ENCODE assay signal across 15 cellular contexts in the genomic region with DNA sequence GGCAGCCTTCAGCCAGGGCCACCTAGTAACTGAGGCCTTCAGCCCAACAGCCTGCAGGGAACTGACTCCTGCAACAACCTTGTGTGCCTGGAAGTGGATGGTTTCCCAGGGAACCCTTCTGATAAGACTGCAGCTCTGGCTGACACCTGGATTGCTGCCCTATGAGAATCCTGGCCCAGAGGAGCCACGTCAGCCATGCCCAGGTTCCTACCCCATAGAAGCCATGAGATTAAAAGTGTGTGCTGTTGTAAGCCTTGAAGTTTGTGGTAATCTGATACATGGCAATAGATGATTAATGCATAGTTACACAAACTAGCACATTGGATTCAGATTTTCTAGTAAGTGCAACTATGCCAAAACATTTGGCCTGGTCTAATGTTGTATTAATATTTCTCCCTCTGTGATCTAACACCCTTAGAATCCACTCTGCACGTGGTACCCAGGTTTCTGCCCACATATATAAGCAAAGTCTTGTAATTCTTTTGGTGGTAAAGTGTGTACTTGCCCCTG.
"Had no signal": no experiment of that assay in that cellular context is flagged by ENCODE, and none has a peak within 500 bp of the region (broad histone marks: within the 10 kb centered on the region; RNA-seq: fewer than 3 reads in every experiment).

No MANE protein-coding gene starts in this region.

- H3K36me3 Mint-ChIP-seq: activated CD4-positive, alpha-beta memory T cell treated with anti-CD3 and anti-CD28 coated beads for 36 hours; memory B cell had no signal

- H3K27ac ChIP-seq: ascending aorta, heart left ventricle, left lung, stomach had no signal

- H3K4me1 ChIP-seq: ascending aorta, heart left ventricle had no signal

- H3K27me3 ChIP-seq: ascending aorta had no signal

- H3K9me3 ChIP-seq: ascending aorta, heart left ventricle, left lung, stomach had no signal

- H3K36me3 ChIP-seq: ascending aorta, heart left ventricle, left lung, stomach had no signal

- H3K27ac Mint-ChIP-seq: activated CD4-positive, alpha-beta memory T cell treated with anti-CD3 and anti-CD28 coated beads for 36 hours; activated naive CD8-positive, alpha-beta T cell treated with anti-CD3 and anti-CD28 coated beads, Interleukin-2, amount 10 ng/mL, durations not matched to agents 7 days and 5 days; memory B cell; natural killer cell treated with Interleukin-12 subunit alpha and Interleukin-12 subunit beta and Interleukin-15 and Interleukin-18, amount 100 ng/mL, for 72 hours had no signal

- H3K4me3 Mint-ChIP-seq: activated CD4-positive, alpha-beta memory T cell treated with anti-CD3 and anti-CD28 coated beads for 36 hours; activated naive CD8-positive, alpha-beta T cell treated with anti-CD3 and anti-CD28 coated beads, Interleukin-2, amount 10 ng/mL, durations not matched to agents 7 days and 5 days; memory B cell; natural killer cell treated with Interleukin-12 subunit alpha and Interleukin-12 subunit beta and Interleukin-15 and Interleukin-18, amount 100 ng/mL, for 72 hours had no signal

- DNase-seq: activated CD4-positive, alpha-beta memory T cell treated with anti-CD3 and anti-CD28 coated beads for 36 hours; activated naive CD8-positive, alpha-beta T cell treated with anti-CD3 and anti-CD28 coated beads, Interleukin-2, amount 10 ng/mL, durations not matched to agents 7 days and 5 days; activated T-cell treated with anti-CD3 and anti-CD28 coated beads, Interleukin-2, amount 50 U/mL, for 48 hours; caudate nucleus; effector memory CD4-positive, alpha-beta T cell; islet precursor cell; left lung; occipital lobe; stimulated activated CD4-positive, alpha-beta T cell treated with anti-CD3 and anti-CD28 coated beads, Interleukin-15, amount 100 ng/mL, for 24 hours; stomach; SW 1271 had no signal

- H3K4me3 ChIP-seq: ascending aorta, heart left ventricle, left lung, stomach had no signal

- H3K9me3 Mint-ChIP-seq: activated CD4-positive, alpha-beta memory T cell treated with anti-CD3 and anti-CD28 coated beads for 36 hours; activated naive CD8-positive, alpha-beta T cell treated with anti-CD3 and anti-CD28 coated beads, Interleukin-2, amount 10 ng/mL, durations not matched to agents 7 days and 5 days; memory B cell; natural killer cell treated with Interleukin-12 subunit alpha and Interleukin-12 subunit beta and Interleukin-15 and Interleukin-18, amount 100 ng/mL, for 72 hours had no signal
